1 cellular context compared by ENCODE assay signal in the genomic region with DNA sequence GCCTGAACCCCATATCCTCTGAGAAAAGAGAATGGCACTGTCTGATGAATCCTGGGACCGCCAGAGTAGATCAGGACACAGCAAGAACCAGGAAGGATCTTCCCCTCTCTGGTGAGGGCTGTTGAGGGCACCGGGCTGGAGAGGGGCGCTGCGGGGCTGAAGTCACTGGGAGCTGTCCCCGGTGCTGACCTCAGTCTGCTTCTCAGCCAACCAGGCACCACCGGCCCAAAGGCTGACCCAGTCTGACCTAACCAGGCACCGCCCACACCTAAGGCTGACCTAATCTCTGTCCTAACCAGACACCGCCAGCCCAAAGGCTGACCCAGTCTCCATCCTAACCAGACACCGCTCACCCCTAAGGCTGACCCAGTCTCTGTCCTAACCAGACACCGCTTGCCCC.
TF ChIP-seq lines count a peak whose summit lies in the region.

No MANE protein-coding gene starts in this region.

TF ChIP-seq in H1, 55 proteins besides CTCF, POLR2A, EP300 and RAD21:
- TF ChIP-seq YY1 (IDR thresholded peaks at IDR 0.05; ENCODE audit: low read depth, low read length) (no peak), JUN (IDR thresholded peaks at IDR 0.05; ENCODE audit: low read depth, low read length) (no peak), SP1 (IDR thresholded peaks at IDR 0.05; ENCODE audit: low read depth, low read length) (no peak), POU5F1 (IDR thresholded peaks at IDR 0.05; ENCODE audit: low read depth, low read length) (no peak), RNF2 (IDR thresholded peaks at IDR 0.05; ENCODE audit: borderline replicate concordance, low read depth, low read length, missing control alignments, poor library complexity, severe bottlenecking) (no peak), CBX8 (IDR thresholded peaks at IDR 0.05; ENCODE audit: borderline replicate concordance, low read depth, low read length) (no peak), CREB1 (IDR thresholded peaks at IDR 0.05) (peak; percentile 58), RBBP5 (IDR thresholded peaks at IDR 0.05; ENCODE audit: borderline replicate concordance, low read depth, low read length) (no peak), ASH2L (IDR thresholded peaks at IDR 0.05; ENCODE audit: low read length) (no peak), GABPA (IDR thresholded peaks at IDR 0.05; ENCODE audit: borderline replicate concordance, insufficient read depth, low read length) (0 out of 2 replicates have a peak, but pooled peaks have one; percentile 20), JUND (IDR thresholded peaks at IDR 0.05; ENCODE audit: low read length) (no peak; the same call in 1 of the 2 replicates), SIRT6 (IDR thresholded peaks at IDR 0.05; ENCODE audit: low read length) (no peak), PHF8 (conservative IDR thresholded peaks at IDR 0.05; ENCODE audit: low read depth, low read length) (no peak), KDM1A (IDR thresholded peaks at IDR 0.05; ENCODE audit: borderline replicate concordance, low read length) (no peak), MAFK (IDR thresholded peaks at IDR 0.05; ENCODE audit: low read depth, low read length) (no peak), SIX5 (IDR thresholded peaks at IDR 0.05; ENCODE audit: low read depth, low read length) (no peak), HDAC2 (IDR thresholded peaks at IDR 0.05; ENCODE audit: borderline replicate concordance in 1 of 2, low read depth in 2 of 2, low read length in 2 of 2) (no peak), SUZ12 (IDR thresholded peaks at IDR 0.05; ENCODE audit: low read length) (no peak), CTBP2 (IDR thresholded peaks at IDR 0.05; ENCODE audit: borderline replicate concordance, insufficient read depth, insufficient read length, low read length) (no peak), SIN3A (conservative IDR thresholded peaks at IDR 0.05 in 1 of 2, IDR thresholded peaks at IDR 0.05 in 1 of 2; ENCODE audit: low read depth in 1 of 2, low read length in 2 of 2) (peak in 1 of 2 experiments; percentile 78; a peak in 2 of 4 replicates), TEAD4 (IDR thresholded peaks at IDR 0.05; ENCODE audit: low read depth, low read length) (no peak), BACH1 (IDR thresholded peaks at IDR 0.05; ENCODE audit: low read length) (no peak), SAP30 (IDR thresholded peaks at IDR 0.05; ENCODE audit: insufficient read depth, insufficient replicate concordance, low read length) (no peak), CHD2 (IDR thresholded peaks at IDR 0.05; ENCODE audit: low read length) (no peak), CHD1 (IDR thresholded peaks at IDR 0.05; ENCODE audit: low read depth, low read length) (no peak), ZNF274 (IDR thresholded peaks at IDR 0.05; ENCODE audit: borderline replicate concordance, extremely low read depth, low read length) (no peak), FOSL1 (IDR thresholded peaks at IDR 0.05; ENCODE audit: insufficient read depth, low read depth, low read length) (no peak), SP4 (IDR thresholded peaks at IDR 0.05; ENCODE audit: low read length) (no peak)
- TF ChIP-seq, protein P1, sequence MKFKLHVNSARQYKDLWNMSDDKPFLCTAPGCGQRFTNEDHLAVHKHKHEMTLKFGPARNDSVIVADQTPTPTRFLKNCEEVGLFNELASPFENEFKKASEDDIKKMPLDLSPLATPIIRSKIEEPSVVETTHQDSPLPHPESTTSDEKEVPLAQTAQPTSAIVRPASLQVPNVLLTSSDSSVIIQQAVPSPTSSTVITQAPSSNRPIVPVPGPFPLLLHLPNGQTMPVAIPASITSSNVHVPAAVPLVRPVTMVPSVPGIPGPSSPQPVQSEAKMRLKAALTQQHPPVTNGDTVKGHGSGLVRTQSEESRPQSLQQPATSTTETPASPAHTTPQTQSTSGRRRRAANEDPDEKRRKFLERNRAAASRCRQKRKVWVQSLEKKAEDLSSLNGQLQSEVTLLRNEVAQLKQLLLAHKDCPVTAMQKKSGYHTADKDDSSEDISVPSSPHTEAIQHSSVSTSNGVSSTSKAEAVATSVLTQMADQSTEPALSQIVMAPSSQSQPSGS (IDR thresholded peaks at IDR 0.05; ENCODE audit: low read length), result no peak
- TF ChIP-seq, protein P2, sequence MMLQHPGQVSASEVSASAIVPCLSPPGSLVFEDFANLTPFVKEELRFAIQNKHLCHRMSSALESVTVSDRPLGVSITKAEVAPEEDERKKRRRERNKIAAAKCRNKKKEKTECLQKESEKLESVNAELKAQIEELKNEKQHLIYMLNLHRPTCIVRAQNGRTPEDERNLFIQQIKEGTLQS (IDR thresholded peaks at IDR 0.05; ENCODE audit: insufficient read depth, low read depth, low read length), result no peak
- TF ChIP-seq, protein P3, sequence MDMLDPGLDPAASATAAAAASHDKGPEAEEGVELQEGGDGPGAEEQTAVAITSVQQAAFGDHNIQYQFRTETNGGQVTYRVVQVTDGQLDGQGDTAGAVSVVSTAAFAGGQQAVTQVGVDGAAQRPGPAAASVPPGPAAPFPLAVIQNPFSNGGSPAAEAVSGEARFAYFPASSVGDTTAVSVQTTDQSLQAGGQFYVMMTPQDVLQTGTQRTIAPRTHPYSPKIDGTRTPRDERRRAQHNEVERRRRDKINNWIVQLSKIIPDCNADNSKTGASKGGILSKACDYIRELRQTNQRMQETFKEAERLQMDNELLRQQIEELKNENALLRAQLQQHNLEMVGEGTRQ (IDR thresholded peaks at IDR 0.05; ENCODE audit: low read length), result no peak
- TF ChIP-seq, protein P4, sequence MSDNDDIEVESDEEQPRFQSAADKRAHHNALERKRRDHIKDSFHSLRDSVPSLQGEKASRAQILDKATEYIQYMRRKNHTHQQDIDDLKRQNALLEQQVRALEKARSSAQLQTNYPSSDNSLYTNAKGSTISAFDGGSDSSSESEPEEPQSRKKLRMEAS (IDR thresholded peaks at IDR 0.05), result 0 out of 2 replicates have a peak, but pooled peaks have one; percentile 45
